ENCODE assay signal across 7 cellular contexts in the genomic region with DNA sequence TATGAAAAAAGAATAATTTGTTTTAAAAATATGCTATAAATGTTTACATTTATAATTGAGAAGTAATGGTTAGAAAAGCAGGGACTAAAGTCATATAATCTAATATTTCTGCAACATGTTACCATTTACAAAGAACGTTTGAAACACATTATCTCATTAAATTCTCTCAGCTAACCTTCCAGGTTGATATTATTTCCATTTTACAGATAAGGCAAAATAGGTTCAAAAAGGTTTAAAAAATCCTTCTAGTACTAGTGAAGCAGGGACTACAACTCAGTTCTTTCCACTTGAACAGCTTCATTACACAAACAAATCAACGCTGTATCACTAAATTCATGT. TPM values are rescaled to one million over a fixed set of nuclear protein-coding genes. Genes with fewer than 3 reads are reported as not detected.
DNase-seq lines count a peak whose midpoint lies in the region; ATAC-seq and TF ChIP-seq lines count a peak whose summit lies in the region.

No MANE protein-coding gene starts in this region.

- H3K27me3 ChIP-seq in HCT116 (ENCODE audit: insufficient read depth, low read length): no peaks in the 10 kb centered on the region
- no peaks in the 10 kb centered on the region for H3K27me3 ChIP-seq in iPS-15b (ENCODE audit: control insufficient read depth, insufficient read depth, low read length)
- no peaks in the 10 kb centered on the region for H3K27me3 ChIP-seq in spleen (replicated peaks in 1 of 7)

- DNase-seq in HCT116 (ENCODE audit: low read depth, low spot score): no peak
- no peak for DNase-seq in activated CD4-positive, alpha-beta memory T cell treated with anti-CD3 and anti-CD28 coated beads, Interleukin-2, amount 10 ng/mL, durations not matched to agents 7 days and 5 days
- DNase-seq in spleen: no peak
- DNase-seq in NCI-H82 (lab: John Stamatoyannopoulos, UW): no peak
- DNase-seq in KG1 (lab: John Stamatoyannopoulos, UW): no peak

- H3K36me3 ChIP-seq in HCT116 (ENCODE audit: control insufficient read depth in 1 of 2, insufficient read depth in 2 of 2, low read length in 2 of 2) (peaks cover 0 to 3% of the 10 kb centered on the region in 2 experiments; a peak in 1 of 4 replicates), iPS-15b (ENCODE audit: control insufficient read depth, insufficient read depth, low read length) (no peaks in the 10 kb centered on the region), spleen (peaks cover 0 to 22% (median 0%) of the 10 kb centered on the region in 6 donors)

- POLR2A ChIA-PET in HCT116 (lab: Charles Lee): interaction anchor here (2.3 kb wide), 1 partner anchor 12 kb away, joined by 9 read pairs; no protein-coding TSS in a partner anchor
- POLR2A ChIA-PET in activated CD4-positive, alpha-beta memory T cell treated with anti-CD3 and anti-CD28 coated beads, Interleukin-2, amount 10 ng/mL, durations not matched to agents 7 days and 5 days (lab: Charles Lee): interaction anchor here (0.8 to 3.6 kb wide), 11 partner anchors 9 to 255 kb away, joined by 3 to 62 read pairs (median 3); a partner anchor contains a TSS

- no peaks in the 10 kb centered on the region for H3K9me2 ChIP-seq in HCT116 (ENCODE audit: insufficient read depth)

- peak overlapping the region; percentile 92 for H3K4me3 Mint-ChIP-seq in activated CD4-positive, alpha-beta memory T cell treated with anti-CD3 and anti-CD28 coated beads, Interleukin-2, amount 10 ng/mL, durations not matched to agents 7 days and 5 days

- BruUV-seq in HCT116 (replicated peaks; lab: Mats Ljungman, UMichigan): no TSS peak

- no peak for ATAC-seq in HCT116
- no peak for ATAC-seq in GM21447 (IDR thresholded peaks at IDR 0.05; ENCODE audit: unreplicated experiment)

- peak overlapping the region; percentile 74 for H3K27ac Mint-ChIP-seq in activated CD4-positive, alpha-beta memory T cell treated with anti-CD3 and anti-CD28 coated beads, Interleukin-2, amount 10 ng/mL, durations not matched to agents 7 days and 5 days

- H3K4me1 Mint-ChIP-seq in activated CD4-positive, alpha-beta memory T cell treated with anti-CD3 and anti-CD28 coated beads, Interleukin-2, amount 10 ng/mL, durations not matched to agents 7 days and 5 days: peaks cover 31% of the 10 kb centered on the region

- TF ChIP-seq POLR2A in HCT116 (IDR thresholded peaks at IDR 0.05; ENCODE audit: borderline replicate concordance, extremely low read depth, insufficient read depth, insufficient read length) (no peak), spleen (IDR thresholded peaks at IDR 0.05) (no peak)

- H4K20me1 ChIP-seq in HCT116 (ENCODE audit: insufficient read depth): no peaks in the 10 kb centered on the region

- peaks cover 46% of the 10 kb centered on the region for H3K79me2 ChIP-seq in HCT116 (ENCODE audit: insufficient read depth, low read length)

- H3K9me3 ChIP-seq in HCT116 (ENCODE audit: control insufficient read depth in 1 of 2, insufficient read depth in 1 of 2, low read depth in 1 of 2, low read length in 2 of 2): no peaks in the 10 kb centered on the region
- no peaks in the 10 kb centered on the region for H3K9me3 ChIP-seq in iPS-15b (ENCODE audit: control insufficient read depth, insufficient read depth, low read length)
- H3K9me3 ChIP-seq in spleen: no peaks in the 10 kb centered on the region

- H3K27ac ChIP-seq in HCT116 (ENCODE audit: low read depth, low read length) (peak overlapping the region; percentile 66; the same call in 1 of the 2 replicates), spleen (peak overlapping the region in 5 of 8 donors; percentile 59 to 85 (median 77))

- peak overlapping the region; percentile 86 for H2AFZ ChIP-seq in HCT116 (ENCODE audit: low read depth, low read length, poor library complexity, severe bottlenecking)

- CTCF ChIA-PET in HCT116 (lab: Charles Lee): no interaction called here
- CTCF ChIA-PET in activated CD4-positive, alpha-beta memory T cell treated with anti-CD3 and anti-CD28 coated beads, Interleukin-2, amount 10 ng/mL, durations not matched to agents 7 days and 5 days (lab: Charles Lee): interaction anchor here (0.6 to 2.3 kb wide), 6 partner anchors 12 to 305 kb away, joined by 3 to 13 read pairs (median 4); a partner anchor contains a TSS

- peaks cover 0 to 15% of the 10 kb centered on the region in 2 experiments; a peak in 3 of 4 replicates for H3K4me1 ChIP-seq in HCT116 (ENCODE audit: control insufficient read depth in 1 of 2, insufficient read depth in 2 of 2, low read length in 2 of 2)
- no peaks in the 10 kb centered on the region for H3K4me1 ChIP-seq in iPS-15b (ENCODE audit: control insufficient read depth, insufficient read depth, low read length)
- peaks cover 0 to 38% (median 18%) of the 10 kb centered on the region in 6 donors for H3K4me1 ChIP-seq in spleen

- peaks cover 3% of the 10 kb centered on the region for H3K27me3 Mint-ChIP-seq in activated CD4-positive, alpha-beta memory T cell treated with anti-CD3 and anti-CD28 coated beads, Interleukin-2, amount 10 ng/mL, durations not matched to agents 7 days and 5 days

- H3K4me2 ChIP-seq in HCT116 (ENCODE audit: low read length): peak overlapping the region; percentile 93

- WGBS in spleen, 5 donors: 15 to 30% (median 17%) methylated on average over 2 of the region's 2 CpGs

- no peak for TF ChIP-seq RAD21 in HCT116 (IDR thresholded peaks at IDR 0.05; ENCODE audit: low read depth)

- intact Hi-C loops in HCT116 (cut with micrococcal nuclease): loop anchor here (1.0 kb wide), 1 partner anchor 12 kb away; a partner anchor contains a TSS
- intact Hi-C loops in spleen (cut with DNase I; ENCODE audit: low total_unique reads): no loop called here

- no peak for TF ChIP-seq CTCF in HCT116 (IDR thresholded peaks at IDR 0.05 in 2 of 3, conservative IDR thresholded peaks at IDR 0.05 in 1 of 3; ENCODE audit: borderline replicate concordance in 1 of 3, insufficient read depth in 1 of 3, low read depth in 2 of 3, low read length in 2 of 3)
- TF ChIP-seq CTCF in spleen (IDR thresholded peaks at IDR 0.05 in 8 of 11, conservative IDR thresholded peaks at IDR 0.05 in 3 of 11): no peak

- H3K4me3 ChIP-seq in HCT116 (replicated peaks in 1 of 2; ENCODE audit: low read depth in 1 of 2, low read length in 2 of 2) (peak overlapping the region; percentile 85 to 89), iPS-15b (ENCODE audit: low read depth, low read length) (peak overlapping the region; percentile 99), spleen (peak overlapping the region; percentile 57 to 95 (median 75))

- peaks cover 18% of the 10 kb centered on the region for H3K36me3 Mint-ChIP-seq in activated CD4-positive, alpha-beta memory T cell treated with anti-CD3 and anti-CD28 coated beads, Interleukin-2, amount 10 ng/mL, durations not matched to agents 7 days and 5 days (ENCODE audit: low read depth)

- no peaks in the 10 kb centered on the region for H3K9me3 Mint-ChIP-seq in activated CD4-positive, alpha-beta memory T cell treated with anti-CD3 and anti-CD28 coated beads, Interleukin-2, amount 10 ng/mL, durations not matched to agents 7 days and 5 days

- RAD21 ChIA-PET in HCT116 (lab: Charles Lee; ENCODE audit: low non-redundant PET in 1 of 2, low total read pairs in 2 of 2, uncharacterized antibody in 2 of 2, unreplicated experiment in 2 of 2): no interaction called here

- H3K9ac ChIP-seq in HCT116 (ENCODE audit: low read length): peak overlapping the region; percentile 81
- peak overlapping the region; percentile 96 for H3K9ac ChIP-seq in iPS-15b (ENCODE audit: low read depth, low read length)

TF ChIP-seq in HCT116, 20 proteins besides CTCF, POLR2A, EP300 and RAD21 (continues in another document):
- no peak for TF ChIP-seq EZH2 (IDR thresholded peaks at IDR 0.05)
- TF ChIP-seq, protein P1, sequence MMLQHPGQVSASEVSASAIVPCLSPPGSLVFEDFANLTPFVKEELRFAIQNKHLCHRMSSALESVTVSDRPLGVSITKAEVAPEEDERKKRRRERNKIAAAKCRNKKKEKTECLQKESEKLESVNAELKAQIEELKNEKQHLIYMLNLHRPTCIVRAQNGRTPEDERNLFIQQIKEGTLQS (IDR thresholded peaks at IDR 0.05): no peak
- TF ChIP-seq FOSL1 (IDR thresholded peaks at IDR 0.05; ENCODE audit: low read depth): no peak
- no peak for TF ChIP-seq SP1 (IDR thresholded peaks at IDR 0.05; ENCODE audit: low read depth)
- TF ChIP-seq SIN3A (IDR thresholded peaks at IDR 0.05; ENCODE audit: low read depth): no peak
- TF ChIP-seq EGR1 (IDR thresholded peaks at IDR 0.05; ENCODE audit: low read depth): no peak
- no peak for TF ChIP-seq SRF (IDR thresholded peaks at IDR 0.05; ENCODE audit: low read depth)
- no peak for TF ChIP-seq ZNF274 (IDR thresholded peaks at IDR 0.05; ENCODE audit: low read depth, low read length)
- no peak for TF ChIP-seq JUND (IDR thresholded peaks at IDR 0.05)
- TF ChIP-seq POLR2AphosphoS5 (IDR thresholded peaks at IDR 0.05; ENCODE audit: low read depth, low read length): no peak
- no peak for TF ChIP-seq ZFX (IDR thresholded peaks at IDR 0.05)
- no peak for TF ChIP-seq ELF1 (IDR thresholded peaks at IDR 0.05; ENCODE audit: borderline replicate concordance, low read depth)
- no peak for TF ChIP-seq CEBPB (IDR thresholded peaks at IDR 0.05; ENCODE audit: low read depth)
- TF ChIP-seq TCF7L2 (IDR thresholded peaks at IDR 0.05; ENCODE audit: borderline replicate concordance, extremely low read depth, insufficient read depth, insufficient read length): no peak
- no peak for TF ChIP-seq CBX3 (IDR thresholded peaks at IDR 0.05; ENCODE audit: low read depth)

RNA-seq across cellular contexts. Expression of a gene that starts 0.9 kb away (rescaled TPM):
- 37.6 TPM for total RNA-seq in HCT116 (2021; ENCODE audit: unreplicated experiment)
- 7.6 and 13.7 TPM in 2 replicates for polyA plus RNA-seq in HCT116 (2012)
- total RNA-seq in activated CD4-positive, alpha-beta memory T cell treated with anti-CD3 and anti-CD28 coated beads, Interleukin-2, amount 10 ng/mL, durations not matched to agents 7 days and 5 days: 10 to 100 TPM; 35.4 to 36.2 TPM
- 10 to 100 TPM; 21.2 to 43.9 (median 28.6) TPM for total RNA-seq in spleen
- polyA plus RNA-seq in spleen: 10 to 100 TPM; 28.7 to 42.5 (median 42.1) TPM

RNA-seq across cellular contexts. Expression of a gene that starts 11.4 kb away (rescaled TPM):
- total RNA-seq in HCT116 (2021; ENCODE audit: unreplicated experiment): 55.3 TPM
- 17.8 and 21.9 TPM in 2 replicates for polyA plus RNA-seq in HCT116 (2012)
- 10 to 100 TPM; 48.8 to 49.6 TPM for total RNA-seq in activated CD4-positive, alpha-beta memory T cell treated with anti-CD3 and anti-CD28 coated beads, Interleukin-2, amount 10 ng/mL, durations not matched to agents 7 days and 5 days
- total RNA-seq in spleen: 10 to 100 TPM; 47.8 to 72.7 (median 64.5) TPM
- 10 to 100 TPM; 32.5 to 43.1 (median 34.8) TPM for polyA plus RNA-seq in spleen
